1 cellular context compared by ENCODE assay signal in the genomic region with DNA sequence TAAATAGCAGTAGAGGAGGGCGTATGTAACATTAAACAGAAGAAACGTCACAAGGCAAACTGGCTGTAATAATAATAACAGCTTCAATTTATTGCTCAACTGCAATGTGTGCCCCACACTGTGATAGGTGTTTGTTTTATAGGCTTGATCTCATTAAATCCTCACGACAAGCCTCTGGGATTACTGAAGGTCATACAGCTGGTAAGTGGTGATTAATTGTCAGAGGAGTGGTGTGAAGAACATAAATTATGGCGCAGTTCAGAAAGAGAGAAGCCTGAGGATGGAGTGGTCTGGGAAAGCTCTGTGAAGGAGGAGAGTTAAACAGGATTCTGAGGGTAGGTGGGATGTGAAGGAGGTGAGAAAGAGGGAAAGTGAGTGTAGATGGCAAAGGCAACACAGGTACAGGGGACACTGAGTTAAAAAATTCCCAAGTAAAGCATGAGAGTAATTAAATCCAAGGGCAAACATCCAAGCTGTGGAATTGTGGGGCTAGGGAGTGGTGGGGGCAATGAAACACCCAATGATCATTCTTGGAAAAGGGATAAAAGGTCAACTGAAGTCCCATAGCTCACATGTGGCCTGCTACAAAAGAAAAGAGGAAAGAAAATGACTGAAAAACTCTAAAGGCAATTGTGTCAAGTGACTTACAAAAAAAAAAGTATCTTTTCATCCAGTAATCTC.
TF ChIP-seq lines count a peak whose summit lies in the region.

No MANE protein-coding gene starts in this region.

TF ChIP-seq in HEK293, 187 proteins besides CTCF, POLR2A, EP300 and RAD21 (continued from another document and continues in another):
- TF ChIP-seq, protein P1, sequence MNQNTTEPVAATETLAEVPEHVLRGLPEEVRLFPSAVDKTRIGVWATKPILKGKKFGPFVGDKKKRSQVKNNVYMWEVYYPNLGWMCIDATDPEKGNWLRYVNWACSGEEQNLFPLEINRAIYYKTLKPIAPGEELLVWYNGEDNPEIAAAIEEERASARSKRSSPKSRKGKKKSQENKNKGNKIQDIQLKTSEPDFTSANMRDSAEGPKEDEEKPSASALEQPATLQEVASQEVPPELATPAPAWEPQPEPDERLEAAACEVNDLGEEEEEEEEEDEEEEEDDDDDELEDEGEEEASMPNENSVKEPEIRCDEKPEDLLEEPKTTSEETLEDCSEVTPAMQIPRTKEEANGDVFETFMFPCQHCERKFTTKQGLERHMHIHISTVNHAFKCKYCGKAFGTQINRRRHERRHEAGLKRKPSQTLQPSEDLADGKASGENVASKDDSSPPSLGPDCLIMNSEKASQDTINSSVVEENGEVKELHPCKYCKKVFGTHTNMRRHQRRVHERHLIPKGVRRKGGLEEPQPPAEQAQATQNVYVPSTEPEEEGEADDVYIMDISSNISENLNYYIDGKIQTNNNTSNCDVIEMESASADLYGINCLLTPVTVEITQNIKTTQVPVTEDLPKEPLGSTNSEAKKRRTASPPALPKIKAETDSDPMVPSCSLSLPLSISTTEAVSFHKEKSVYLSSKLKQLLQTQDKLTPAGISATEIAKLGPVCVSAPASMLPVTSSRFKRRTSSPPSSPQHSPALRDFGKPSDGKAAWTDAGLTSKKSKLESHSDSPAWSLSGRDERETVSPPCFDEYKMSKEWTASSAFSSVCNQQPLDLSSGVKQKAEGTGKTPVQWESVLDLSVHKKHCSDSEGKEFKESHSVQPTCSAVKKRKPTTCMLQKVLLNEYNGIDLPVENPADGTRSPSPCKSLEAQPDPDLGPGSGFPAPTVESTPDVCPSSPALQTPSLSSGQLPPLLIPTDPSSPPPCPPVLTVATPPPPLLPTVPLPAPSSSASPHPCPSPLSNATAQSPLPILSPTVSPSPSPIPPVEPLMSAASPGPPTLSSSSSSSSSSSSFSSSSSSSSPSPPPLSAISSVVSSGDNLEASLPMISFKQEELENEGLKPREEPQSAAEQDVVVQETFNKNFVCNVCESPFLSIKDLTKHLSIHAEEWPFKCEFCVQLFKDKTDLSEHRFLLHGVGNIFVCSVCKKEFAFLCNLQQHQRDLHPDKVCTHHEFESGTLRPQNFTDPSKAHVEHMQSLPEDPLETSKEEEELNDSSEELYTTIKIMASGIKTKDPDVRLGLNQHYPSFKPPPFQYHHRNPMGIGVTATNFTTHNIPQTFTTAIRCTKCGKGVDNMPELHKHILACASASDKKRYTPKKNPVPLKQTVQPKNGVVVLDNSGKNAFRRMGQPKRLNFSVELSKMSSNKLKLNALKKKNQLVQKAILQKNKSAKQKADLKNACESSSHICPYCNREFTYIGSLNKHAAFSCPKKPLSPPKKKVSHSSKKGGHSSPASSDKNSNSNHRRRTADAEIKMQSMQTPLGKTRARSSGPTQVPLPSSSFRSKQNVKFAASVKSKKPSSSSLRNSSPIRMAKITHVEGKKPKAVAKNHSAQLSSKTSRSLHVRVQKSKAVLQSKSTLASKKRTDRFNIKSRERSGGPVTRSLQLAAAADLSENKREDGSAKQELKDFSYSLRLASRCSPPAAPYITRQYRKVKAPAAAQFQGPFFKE (tag by site-specific recombination; IDR thresholded peaks at IDR 0.05; ENCODE audit: borderline replicate concordance): no peak
- TF ChIP-seq, protein P2, sequence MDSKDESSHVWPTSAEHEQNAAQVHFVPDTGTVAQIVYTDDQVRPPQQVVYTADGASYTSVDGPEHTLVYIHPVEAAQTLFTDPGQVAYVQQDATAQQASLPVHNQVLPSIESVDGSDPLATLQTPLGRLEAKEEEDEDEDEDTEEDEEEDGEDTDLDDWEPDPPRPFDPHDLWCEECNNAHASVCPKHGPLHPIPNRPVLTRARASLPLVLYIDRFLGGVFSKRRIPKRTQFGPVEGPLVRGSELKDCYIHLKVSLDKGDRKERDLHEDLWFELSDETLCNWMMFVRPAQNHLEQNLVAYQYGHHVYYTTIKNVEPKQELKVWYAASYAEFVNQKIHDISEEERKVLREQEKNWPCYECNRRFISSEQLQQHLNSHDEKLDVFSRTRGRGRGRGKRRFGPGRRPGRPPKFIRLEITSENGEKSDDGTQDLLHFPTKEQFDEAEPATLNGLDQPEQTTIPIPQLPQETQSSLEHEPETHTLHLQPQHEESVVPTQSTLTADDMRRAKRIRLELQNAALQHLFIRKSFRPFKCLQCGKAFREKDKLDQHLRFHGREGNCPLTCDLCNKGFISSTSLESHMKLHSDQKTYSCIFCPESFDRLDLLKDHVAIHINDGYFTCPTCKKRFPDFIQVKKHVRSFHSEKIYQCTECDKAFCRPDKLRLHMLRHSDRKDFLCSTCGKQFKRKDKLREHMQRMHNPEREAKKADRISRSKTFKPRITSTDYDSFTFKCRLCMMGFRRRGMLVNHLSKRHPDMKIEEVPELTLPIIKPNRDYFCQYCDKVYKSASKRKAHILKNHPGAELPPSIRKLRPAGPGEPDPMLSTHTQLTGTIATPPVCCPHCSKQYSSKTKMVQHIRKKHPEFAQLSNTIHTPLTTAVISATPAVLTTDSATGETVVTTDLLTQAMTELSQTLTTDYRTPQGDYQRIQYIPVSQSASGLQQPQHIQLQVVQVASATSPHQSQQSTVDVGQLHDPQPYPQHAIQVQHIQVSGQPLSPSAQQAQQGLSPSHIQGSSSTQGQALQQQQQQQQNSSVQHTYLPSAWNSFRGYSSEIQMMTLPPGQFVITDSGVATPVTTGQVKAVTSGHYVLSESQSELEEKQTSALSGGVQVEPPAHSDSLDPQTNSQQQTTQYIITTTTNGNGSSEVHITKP (tag by site-specific recombination; IDR thresholded peaks at IDR 0.05): peak; percentile 52; the same call in 1 of the 2 replicates
- TF ChIP-seq KLF9 (tag by site-specific recombination; IDR thresholded peaks at IDR 0.05; ENCODE audit: low read depth) (no peak), ZNF473 (tag by site-specific recombination; IDR thresholded peaks at IDR 0.05) (no peak), ZSCAN16 (tag by site-specific recombination; IDR thresholded peaks at IDR 0.05) (peak; percentile 84), ZNF214 (tag by site-specific recombination; IDR thresholded peaks at IDR 0.05; ENCODE audit: borderline replicate concordance) (no peak), ZBTB7A (tag by site-specific recombination; IDR thresholded peaks at IDR 0.05; ENCODE audit: low read depth) (no peak), ZNF202 (tag by site-specific recombination; IDR thresholded peaks at IDR 0.05; ENCODE audit: borderline replicate concordance) (no peak), ZNF501 (tag by site-specific recombination; IDR thresholded peaks at IDR 0.05) (no peak; the same call in 1 of the 2 replicates), ZNF423 (tag by site-specific recombination; IDR thresholded peaks at IDR 0.05) (peak; percentile 89), ZNF114 (tag by site-specific recombination; IDR thresholded peaks at IDR 0.05) (no peak), ZNF777 (tag by site-specific recombination; IDR thresholded peaks at IDR 0.05; ENCODE audit: borderline replicate concordance) (no peak), SALL2 (tag by site-specific recombination; IDR thresholded peaks at IDR 0.05; ENCODE audit: borderline replicate concordance) (no peak), ZNF660 (tag by site-specific recombination; IDR thresholded peaks at IDR 0.05) (no peak), RBAK (tag by site-specific recombination; IDR thresholded peaks at IDR 0.05) (no peak), ZNF266 (tag by site-specific recombination; IDR thresholded peaks at IDR 0.05; ENCODE audit: low read depth) (peak; percentile 86; the same call in 1 of the 2 replicates), ZNF510 (tag by site-specific recombination; IDR thresholded peaks at IDR 0.05; ENCODE audit: insufficient replicate concordance) (peak; percentile 46), ZNF626 (tag by site-specific recombination; IDR thresholded peaks at IDR 0.05) (no peak), ZNF623 (tag by site-specific recombination; IDR thresholded peaks at IDR 0.05) (no peak), ZNF335 (tag by site-specific recombination; conservative IDR thresholded peaks at IDR 0.05) (0 out of 2 replicates have a peak, but pooled peaks have one; percentile 30), IKZF3 (tag by site-specific recombination; IDR thresholded peaks at IDR 0.05) (peak; percentile 96), SP2 (tag by site-specific recombination; IDR thresholded peaks at IDR 0.05) (peak; percentile 29; the same call in 1 of the 2 replicates), SP7 (tag by site-specific recombination; IDR thresholded peaks at IDR 0.05) (peak; percentile 100), ZNF677 (tag by site-specific recombination; IDR thresholded peaks at IDR 0.05) (no peak), GLIS2 (tag by site-specific recombination; IDR thresholded peaks at IDR 0.05) (no peak), ZFHX2 (tag by site-specific recombination; conservative IDR thresholded peaks at IDR 0.05) (no peak; the same call in 1 of the 2 replicates), ZNF121 (tag by site-specific recombination; IDR thresholded peaks at IDR 0.05) (peak; percentile 71; the same call in 1 of the 2 replicates), ZNF175 (tag by site-specific recombination; IDR thresholded peaks at IDR 0.05) (no peak), ZNF654 (tag by site-specific recombination; IDR thresholded peaks at IDR 0.05; ENCODE audit: low read depth) (no peak), ZNF416 (tag by site-specific recombination; IDR thresholded peaks at IDR 0.05) (no peak)
- TF ChIP-seq, protein P3, sequence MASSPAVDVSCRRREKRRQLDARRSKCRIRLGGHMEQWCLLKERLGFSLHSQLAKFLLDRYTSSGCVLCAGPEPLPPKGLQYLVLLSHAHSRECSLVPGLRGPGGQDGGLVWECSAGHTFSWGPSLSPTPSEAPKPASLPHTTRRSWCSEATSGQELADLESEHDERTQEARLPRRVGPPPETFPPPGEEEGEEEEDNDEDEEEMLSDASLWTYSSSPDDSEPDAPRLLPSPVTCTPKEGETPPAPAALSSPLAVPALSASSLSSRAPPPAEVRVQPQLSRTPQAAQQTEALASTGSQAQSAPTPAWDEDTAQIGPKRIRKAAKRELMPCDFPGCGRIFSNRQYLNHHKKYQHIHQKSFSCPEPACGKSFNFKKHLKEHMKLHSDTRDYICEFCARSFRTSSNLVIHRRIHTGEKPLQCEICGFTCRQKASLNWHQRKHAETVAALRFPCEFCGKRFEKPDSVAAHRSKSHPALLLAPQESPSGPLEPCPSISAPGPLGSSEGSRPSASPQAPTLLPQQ (tag by site-specific recombination; IDR thresholded peaks at IDR 0.05): peak; percentile 76
- TF ChIP-seq, protein P4, sequence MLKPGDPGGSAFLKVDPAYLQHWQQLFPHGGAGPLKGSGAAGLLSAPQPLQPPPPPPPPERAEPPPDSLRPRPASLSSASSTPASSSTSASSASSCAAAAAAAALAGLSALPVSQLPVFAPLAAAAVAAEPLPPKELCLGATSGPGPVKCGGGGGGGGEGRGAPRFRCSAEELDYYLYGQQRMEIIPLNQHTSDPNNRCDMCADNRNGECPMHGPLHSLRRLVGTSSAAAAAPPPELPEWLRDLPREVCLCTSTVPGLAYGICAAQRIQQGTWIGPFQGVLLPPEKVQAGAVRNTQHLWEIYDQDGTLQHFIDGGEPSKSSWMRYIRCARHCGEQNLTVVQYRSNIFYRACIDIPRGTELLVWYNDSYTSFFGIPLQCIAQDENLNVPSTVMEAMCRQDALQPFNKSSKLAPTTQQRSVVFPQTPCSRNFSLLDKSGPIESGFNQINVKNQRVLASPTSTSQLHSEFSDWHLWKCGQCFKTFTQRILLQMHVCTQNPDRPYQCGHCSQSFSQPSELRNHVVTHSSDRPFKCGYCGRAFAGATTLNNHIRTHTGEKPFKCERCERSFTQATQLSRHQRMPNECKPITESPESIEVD (tag by site-specific recombination; IDR thresholded peaks at IDR 0.05): peak; percentile 95
- TF ChIP-seq, protein P5, sequence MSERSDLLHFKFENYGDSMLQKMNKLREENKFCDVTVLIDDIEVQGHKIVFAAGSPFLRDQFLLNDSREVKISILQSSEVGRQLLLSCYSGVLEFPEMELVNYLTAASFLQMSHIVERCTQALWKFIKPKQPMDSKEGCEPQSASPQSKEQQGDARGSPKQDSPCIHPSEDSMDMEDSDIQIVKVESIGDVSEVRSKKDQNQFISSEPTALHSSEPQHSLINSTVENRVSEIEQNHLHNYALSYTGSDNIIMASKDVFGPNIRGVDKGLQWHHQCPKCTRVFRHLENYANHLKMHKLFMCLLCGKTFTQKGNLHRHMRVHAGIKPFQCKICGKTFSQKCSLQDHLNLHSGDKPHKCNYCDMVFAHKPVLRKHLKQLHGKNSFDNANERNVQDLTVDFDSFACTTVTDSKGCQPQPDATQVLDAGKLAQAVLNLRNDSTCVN (tag by site-specific recombination; optimal IDR thresholded peaks at IDR 0.05): no peak
- TF ChIP-seq, protein P6, sequence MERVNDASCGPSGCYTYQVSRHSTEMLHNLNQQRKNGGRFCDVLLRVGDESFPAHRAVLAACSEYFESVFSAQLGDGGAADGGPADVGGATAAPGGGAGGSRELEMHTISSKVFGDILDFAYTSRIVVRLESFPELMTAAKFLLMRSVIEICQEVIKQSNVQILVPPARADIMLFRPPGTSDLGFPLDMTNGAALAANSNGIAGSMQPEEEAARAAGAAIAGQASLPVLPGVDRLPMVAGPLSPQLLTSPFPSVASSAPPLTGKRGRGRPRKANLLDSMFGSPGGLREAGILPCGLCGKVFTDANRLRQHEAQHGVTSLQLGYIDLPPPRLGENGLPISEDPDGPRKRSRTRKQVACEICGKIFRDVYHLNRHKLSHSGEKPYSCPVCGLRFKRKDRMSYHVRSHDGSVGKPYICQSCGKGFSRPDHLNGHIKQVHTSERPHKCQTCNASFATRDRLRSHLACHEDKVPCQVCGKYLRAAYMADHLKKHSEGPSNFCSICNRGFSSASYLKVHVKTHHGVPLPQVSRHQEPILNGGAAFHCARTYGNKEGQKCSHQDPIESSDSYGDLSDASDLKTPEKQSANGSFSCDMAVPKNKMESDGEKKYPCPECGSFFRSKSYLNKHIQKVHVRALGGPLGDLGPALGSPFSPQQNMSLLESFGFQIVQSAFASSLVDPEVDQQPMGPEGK (tag by site-specific recombination; IDR thresholded peaks at IDR 0.05): peak; percentile 69; the same call in 1 of the 2 replicates
- TF ChIP-seq, protein P7, sequence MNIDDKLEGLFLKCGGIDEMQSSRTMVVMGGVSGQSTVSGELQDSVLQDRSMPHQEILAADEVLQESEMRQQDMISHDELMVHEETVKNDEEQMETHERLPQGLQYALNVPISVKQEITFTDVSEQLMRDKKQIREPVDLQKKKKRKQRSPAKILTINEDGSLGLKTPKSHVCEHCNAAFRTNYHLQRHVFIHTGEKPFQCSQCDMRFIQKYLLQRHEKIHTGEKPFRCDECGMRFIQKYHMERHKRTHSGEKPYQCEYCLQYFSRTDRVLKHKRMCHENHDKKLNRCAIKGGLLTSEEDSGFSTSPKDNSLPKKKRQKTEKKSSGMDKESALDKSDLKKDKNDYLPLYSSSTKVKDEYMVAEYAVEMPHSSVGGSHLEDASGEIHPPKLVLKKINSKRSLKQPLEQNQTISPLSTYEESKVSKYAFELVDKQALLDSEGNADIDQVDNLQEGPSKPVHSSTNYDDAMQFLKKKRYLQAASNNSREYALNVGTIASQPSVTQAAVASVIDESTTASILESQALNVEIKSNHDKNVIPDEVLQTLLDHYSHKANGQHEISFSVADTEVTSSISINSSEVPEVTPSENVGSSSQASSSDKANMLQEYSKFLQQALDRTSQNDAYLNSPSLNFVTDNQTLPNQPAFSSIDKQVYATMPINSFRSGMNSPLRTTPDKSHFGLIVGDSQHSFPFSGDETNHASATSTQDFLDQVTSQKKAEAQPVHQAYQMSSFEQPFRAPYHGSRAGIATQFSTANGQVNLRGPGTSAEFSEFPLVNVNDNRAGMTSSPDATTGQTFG (tag by site-specific recombination; IDR thresholded peaks at IDR 0.05; ENCODE audit: borderline replicate concordance): peak; percentile 94
- TF ChIP-seq, protein P8, sequence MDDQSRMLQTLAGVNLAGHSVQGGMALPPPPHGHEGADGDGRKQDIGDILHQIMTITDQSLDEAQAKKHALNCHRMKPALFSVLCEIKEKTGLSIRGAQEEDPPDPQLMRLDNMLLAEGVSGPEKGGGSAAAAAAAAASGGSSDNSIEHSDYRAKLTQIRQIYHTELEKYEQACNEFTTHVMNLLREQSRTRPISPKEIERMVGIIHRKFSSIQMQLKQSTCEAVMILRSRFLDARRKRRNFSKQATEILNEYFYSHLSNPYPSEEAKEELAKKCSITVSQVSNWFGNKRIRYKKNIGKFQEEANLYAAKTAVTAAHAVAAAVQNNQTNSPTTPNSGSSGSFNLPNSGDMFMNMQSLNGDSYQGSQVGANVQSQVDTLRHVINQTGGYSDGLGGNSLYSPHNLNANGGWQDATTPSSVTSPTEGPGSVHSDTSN (CRISPR knock-in tag; IDR thresholded peaks at IDR 0.05): no peak
